Comparison of ENCODE assay signal across 17 cellular contexts in the genomic region with DNA sequence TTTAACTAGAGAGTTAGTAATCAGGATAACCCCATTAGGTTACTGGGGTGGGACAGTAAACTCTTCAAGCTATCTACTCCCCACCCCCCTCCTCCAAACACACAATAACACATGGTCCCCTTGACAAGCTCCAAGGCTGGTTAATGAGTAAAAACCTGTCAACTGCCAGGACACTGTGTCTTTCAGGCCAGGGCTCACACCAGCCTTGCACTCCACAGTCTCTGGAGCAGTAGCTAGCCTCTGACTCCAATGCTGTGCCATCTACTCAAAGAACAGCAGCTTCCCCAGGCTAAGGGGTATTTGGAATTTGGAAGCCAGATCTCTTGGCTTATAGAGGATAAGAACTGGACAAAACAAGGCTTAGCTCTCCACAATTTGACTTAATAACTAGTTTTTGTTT.
"Had no signal": no experiment of that assay in that cellular context is flagged by ENCODE, and none has a peak within 500 bp of the region (broad histone marks: within the 10 kb centered on the region; RNA-seq: fewer than 3 reads in every experiment).

No MANE protein-coding gene starts in this region.

- H3K4me1 ChIP-seq: heart right ventricle, suprapubic skin, tibial artery, upper lobe of left lung, uterus had no signal

- H3K27ac ChIP-seq: heart right ventricle, neutrophil, suprapubic skin, tibial artery, upper lobe of left lung, uterus had no signal

- ATAC-seq: esophagus mucosa; heart right ventricle; naive thymus-derived CD4-positive, alpha-beta T cell; sciatic nerve had no signal

- H3K36me3 ChIP-seq: uterus had no signal

- H3K27me3 ChIP-seq: heart right ventricle, neutrophil, stomach, suprapubic skin, tibial artery, upper lobe of left lung, uterus had no signal

- H3K4me3 Mint-ChIP-seq: naive thymus-derived CD4-positive, alpha-beta T cell; nephron progenitor cell had no signal

- H3K4me3 ChIP-seq: heart right ventricle, stomach, suprapubic skin, tibial artery, upper lobe of left lung, uterus had no signal

- H3K27me3 Mint-ChIP-seq: naive thymus-derived CD4-positive, alpha-beta T cell had no signal

- H3K9me3 ChIP-seq: heart right ventricle, neutrophil, stomach, suprapubic skin, tibial artery, upper lobe of left lung, uterus had no signal

- H3K27ac Mint-ChIP-seq: nephron progenitor cell had no signal

- DNase-seq: effector memory CD4-positive, alpha-beta T cell; heart right ventricle; hypothalamus; kidney glomerular epithelial cell; naive thymus-derived CD4-positive, alpha-beta T cell; nephron progenitor cell; stimulated activated CD4-positive, alpha-beta T cell treated with anti-CD3 and anti-CD28 coated beads, Interleukin-2, amount 100 ng/mL, for 24 hours; stimulated activated CD4-positive, alpha-beta T cell treated with anti-CD3 and anti-CD28 coated beads, Interleukin-4, amount 100 ng/mL, for 4 hours; stimulated activated naive CD4-positive, alpha-beta T cell; stomach; tibial artery; upper lobe of left lung; uterus had no signal

- H3K4me1 Mint-ChIP-seq: nephron progenitor cell had no signal
